1 cellular context compared by ENCODE assay signal in genomic region chr9:127734247-127734746, GRCh38.
TF ChIP-seq lines count a peak whose summit lies in the region.

No MANE protein-coding gene starts in this region.

TF ChIP-seq in H1, 55 proteins besides CTCF, POLR2A, EP300 and RAD21:
- TF ChIP-seq CREB1 (IDR thresholded peaks at IDR 0.05), result 0 out of 2 replicates have a peak, but pooled peaks have one; percentile 15
- no peak for TF ChIP-seq CHD1 (IDR thresholded peaks at IDR 0.05; ENCODE audit: low read depth, low read length)
- TF ChIP-seq MAX (IDR thresholded peaks at IDR 0.05), result peak; percentile 83
